In the genomic region with DNA sequence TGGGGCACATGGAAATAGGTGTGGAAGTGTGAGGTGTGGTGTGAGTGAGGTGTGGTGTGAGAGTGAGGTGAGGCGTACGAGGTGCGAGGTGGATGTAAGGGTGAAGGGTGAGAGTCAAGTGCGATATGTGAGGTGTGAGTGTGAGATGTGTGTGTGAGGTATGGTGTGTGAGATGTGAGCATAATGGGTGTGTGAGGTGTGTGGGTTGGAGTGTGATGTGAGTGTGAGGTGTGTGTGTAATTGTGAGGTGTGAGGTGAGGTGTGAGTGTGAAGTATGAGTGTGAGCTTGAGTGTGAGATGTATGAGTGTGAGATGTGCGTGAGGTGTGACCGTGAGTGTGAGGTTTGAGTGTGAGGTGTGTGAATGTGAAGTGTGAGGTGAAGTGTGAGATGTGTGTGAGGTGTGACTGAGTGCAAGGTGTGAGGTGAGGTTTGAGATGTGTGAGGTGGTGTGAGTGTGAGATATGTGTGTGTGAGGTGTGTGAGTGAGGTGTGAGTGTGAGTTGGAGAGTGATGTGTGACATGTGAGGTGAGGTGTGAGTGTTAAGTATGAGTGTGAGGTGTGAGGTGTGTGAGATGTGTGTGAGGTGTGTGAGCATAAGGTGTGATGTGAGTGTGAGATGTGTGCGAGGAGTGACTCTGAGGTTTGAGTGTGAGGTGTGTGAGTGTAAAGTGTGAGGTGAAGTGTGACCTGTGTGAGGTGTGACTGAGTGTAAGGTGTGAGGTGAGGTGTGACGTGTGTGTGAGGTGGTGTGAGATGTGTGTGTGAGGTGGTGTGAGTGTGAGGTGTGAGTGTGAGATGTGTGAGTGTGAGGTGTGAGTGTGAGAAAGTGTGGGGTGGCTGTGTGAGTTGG, we compare ENCODE assay signal across 28 cellular contexts.
DNase-seq lines count a peak whose midpoint lies in the region; ATAC-seq, FAIRE-seq and TF ChIP-seq lines count a peak whose summit lies in the region.
"Had no signal": no experiment of that assay in that cellular context is flagged by ENCODE, and none has a peak within 500 bp of the region (broad histone marks: within the 10 kb centered on the region; RNA-seq: fewer than 3 reads in every experiment).

No MANE protein-coding gene starts in this region.

- POLR2A ChIA-PET in K562 (lab: Yijun Ruan, JAX) = no interaction called here

- BruUV-seq in K562 (replicated peaks; lab: Mats Ljungman, UMichigan) = no TSS peak

- no peak for TF ChIP-seq EP300 in K562 (IDR thresholded peaks at IDR 0.05; ENCODE audit: low read length)

- DNase-seq in H9 (no peak), K562 (ENCODE audit: extremely low read depth in 1 of 4, low spot score in 3 of 4) (no peak), OCI-M2 (lab: John Stamatoyannopoulos, UW; ENCODE audit: unreplicated experiment) (no peak), LoVo (ENCODE audit: low spot score) (no peak), aorta (no peak)
- DNase-seq: activated CD4-positive, alpha-beta T cell treated with anti-CD3 and anti-CD28 coated beads, Interleukin-2, amount 50 U/mL, for 4 hours; activated CD4-positive, CD25-positive, alpha-beta regulatory T cell; anterior cingulate cortex; C1 segment of cervical spinal cord; Caco-2; DMS79; GDM1; NCI-H1092; NCI-H187; NCI-H524; occipital lobe; SHP77; small intestine; stimulated activated CD4-positive, alpha-beta T cell treated with anti-CD3 and anti-CD28 coated beads, Interleukin-2, amount 100 ng/mL, for 24 hours; T-helper 1 cell; trophoblast cell had no signal

- H3K4me1 Mint-ChIP-seq in H9 = peaks cover 7 to 12% of the 10 kb centered on the region in 2 experiments
- H3K4me1 Mint-ChIP-seq: activated naive CD4-positive, alpha-beta T cell treated with anti-CD3 and anti-CD28 coated beads, Interleukin-2, amount 50 U/mL, for 24 hours; IgD-negative memory B cell had no signal

- no peak overlapping the region for H4K91ac ChIP-seq in H9 (ENCODE audit: insufficient read length, low read depth, low read length)

- no peak for FAIRE-seq in K562 (lab: Jason Lieb, UNC)
- FAIRE-seq: small intestine had no signal

- H3K9ac ChIP-seq in H9 (ENCODE audit: extremely low read depth, insufficient read length, low read length) (no peak overlapping the region), K562 (ENCODE audit: insufficient read depth in 1 of 2, low read depth in 2 of 2, low read length in 2 of 2) (no peak overlapping the region)

- no peak overlapping the region for H3K4me3 Mint-ChIP-seq in H9
- H3K4me3 Mint-ChIP-seq: activated naive CD4-positive, alpha-beta T cell treated with anti-CD3 and anti-CD28 coated beads, Interleukin-2, amount 50 U/mL, for 24 hours; IgD-negative memory B cell; naive thymus-derived CD8-positive, alpha-beta T cell had no signal

- no peak overlapping the region for H2BK15ac ChIP-seq in H9 (ENCODE audit: low read depth, low read length)

- H2AFZ ChIP-seq in ACC112 (ENCODE audit: low read length, unreplicated experiment) (peak overlapping the region; percentile 66), H9 (ENCODE audit: low read length) (no peak overlapping the region), K562 (ENCODE audit: low read depth, low read length) (no peak overlapping the region)

- H3K79me2 ChIP-seq in ACC112 (ENCODE audit: control insufficient read depth, insufficient read depth, low read length, unreplicated experiment) = peaks cover 12% of the 10 kb centered on the region
- no peaks in the 10 kb centered on the region for H3K79me2 ChIP-seq in H9 (ENCODE audit: insufficient read depth, low read length)
- no peaks in the 10 kb centered on the region for H3K79me2 ChIP-seq in K562 (ENCODE audit: control insufficient read depth, insufficient read depth, low read length)

- H3K27me3 Mint-ChIP-seq in H9 (ENCODE audit: low read depth) = peaks cover 8% of the 10 kb centered on the region

- no peak overlapping the region for H3K4me2 ChIP-seq in H9 (ENCODE audit: insufficient read depth, insufficient read length, low read length)
- no peak overlapping the region for H3K4me2 ChIP-seq in K562 (ENCODE audit: insufficient read depth, low read length)

- no peak for TF ChIP-seq RAD21 in K562 (CRISPR knock-in tag; conservative IDR thresholded peaks at IDR 0.05 in 1 of 2, IDR thresholded peaks at IDR 0.05 in 1 of 2)

- no peaks in the 10 kb centered on the region for H3K36me3 Mint-ChIP-seq in H9 (ENCODE audit: insufficient read depth in 1 of 3, low read depth in 3 of 3)
- H3K36me3 Mint-ChIP-seq: activated naive CD4-positive, alpha-beta T cell treated with anti-CD3 and anti-CD28 coated beads, Interleukin-2, amount 50 U/mL, for 24 hours; IgD-negative memory B cell had no signal

- no peak overlapping the region for H4K8ac ChIP-seq in H9 (replicated peaks; ENCODE audit: insufficient read length, low read depth, low read length)

- H3K79me1 ChIP-seq in H9 (ENCODE audit: insufficient read depth, low read depth, low read length, poor library complexity, severe bottlenecking) = no peaks in the 10 kb centered on the region

- H3K9me3 Mint-ChIP-seq in H9 = no peaks in the 10 kb centered on the region
- H3K9me3 Mint-ChIP-seq: activated naive CD4-positive, alpha-beta T cell treated with anti-CD3 and anti-CD28 coated beads, Interleukin-2, amount 50 U/mL, for 24 hours had no signal

- peaks cover 39% of the 10 kb centered on the region for H3K4me1 ChIP-seq in ACC112 (ENCODE audit: control insufficient read depth, insufficient read depth, low read length, unreplicated experiment)
- H3K4me1 ChIP-seq in H9 (ENCODE audit: insufficient read depth, low read length) = peaks cover 5% of the 10 kb centered on the region; the same call in 1 of the 2 replicates
- H3K4me1 ChIP-seq in K562 (replicated peaks in 1 of 2; ENCODE audit: control insufficient read depth in 2 of 2, insufficient read depth in 2 of 2, low read length in 2 of 2) = peaks cover 19 to 26% of the 10 kb centered on the region in 2 experiments
- peaks cover 33% of the 10 kb centered on the region for H3K4me1 ChIP-seq in mesodermal cell (ENCODE audit: control insufficient read depth, insufficient read depth, low read length, poor library complexity, severe bottlenecking)
- H3K4me1 ChIP-seq in aorta (ENCODE audit: control insufficient read depth in 1 of 2, insufficient read depth in 2 of 2, low read length in 2 of 2) = no peaks in the 10 kb centered on the region
- H3K4me1 ChIP-seq: Caco-2 had no signal

- in situ Hi-C loops in K562 (cut with MboI) = no loop called here

- H3K4me3 ChIP-seq in ACC112 (ENCODE audit: low read depth, low read length) = peak overlapping the region; percentile 66
- H3K4me3 ChIP-seq in K562 = no peak overlapping the region
- no peak overlapping the region for H3K4me3 ChIP-seq in mesodermal cell (ENCODE audit: extremely low read depth, insufficient read depth, low read length, poor library complexity, severe bottlenecking)
- H3K4me3 ChIP-seq in aorta (ENCODE audit: low read length in 2 of 2) = no peak overlapping the region

- no peak overlapping the region for H2BK120ac ChIP-seq in H9 (ENCODE audit: low read depth, low read length, poor library complexity, severe bottlenecking)

- H3K14ac ChIP-seq in H9 (ENCODE audit: insufficient read depth, low read length) = no peak overlapping the region

- TF ChIP-seq POLR2A in K562 (conservative IDR thresholded peaks at IDR 0.05) = no peak

- H3K27ac ChIP-seq in ACC112 (ENCODE audit: low read depth, low read length) = peak overlapping the region; percentile 93
- no peak overlapping the region for H3K27ac ChIP-seq in H9 (ENCODE audit: insufficient read length, low read depth, low read length)
- H3K27ac ChIP-seq in K562 (ENCODE audit: extremely low read depth, low read depth, low read length) = no peak overlapping the region
- peak overlapping the region; percentile 80 for H3K27ac ChIP-seq in mesodermal cell (ENCODE audit: low read depth, low read length, severe bottlenecking)
- H3K27ac ChIP-seq in aorta (ENCODE audit: low read depth in 1 of 2, low read length in 2 of 2) = no peak overlapping the region

- no peak overlapping the region for H3K18ac ChIP-seq in H9 (ENCODE audit: insufficient read length, low read depth, low read length)

- H4K5ac ChIP-seq in H9 (ENCODE audit: insufficient read length, low read depth, low read length) = no peak overlapping the region

- H2BK20ac ChIP-seq in H9 (ENCODE audit: low read depth, low read length, poor library complexity, severe bottlenecking) = no peak overlapping the region

- H2BK5ac ChIP-seq in H9 (ENCODE audit: insufficient read length, low read length) = no peak overlapping the region

- ATAC-seq in K562 = no peak
- ATAC-seq in GM21576 (IDR thresholded peaks at IDR 0.05; ENCODE audit: unreplicated experiment) = no peak
- no peak for ATAC-seq in aorta (ENCODE audit: low FRiP score)
- ATAC-seq: naive thymus-derived CD8-positive, alpha-beta T cell; PC-3 had no signal

- H3K27me3 ChIP-seq in ACC112 (ENCODE audit: insufficient read depth, low read length) (no peaks in the 10 kb centered on the region), H9 (ENCODE audit: insufficient read depth, low read length) (no peaks in the 10 kb centered on the region), K562 (ENCODE audit: control insufficient read depth in 2 of 2, insufficient read depth in 2 of 2, low read length in 2 of 2) (peaks cover 15 to 71% of the 10 kb centered on the region in 2 experiments; a peak in 4 of 5 replicates), aorta (ENCODE audit: control insufficient read depth in 1 of 2, insufficient read depth in 2 of 2, low read length in 1 of 2) (no peaks in the 10 kb centered on the region)

- TF ChIP-seq CTCF in H9 (conservative IDR thresholded peaks at IDR 0.05) (no peak), K562 (IDR thresholded peaks at IDR 0.05 in 2 of 3, conservative IDR thresholded peaks at IDR 0.05 in 1 of 3; ENCODE audit: insufficient read depth in 2 of 3, low read depth in 1 of 3, low read length in 3 of 3) (no peak)

- no peak overlapping the region for H3K27ac Mint-ChIP-seq in H9
- H3K27ac Mint-ChIP-seq: activated naive CD4-positive, alpha-beta T cell treated with anti-CD3 and anti-CD28 coated beads, Interleukin-2, amount 50 U/mL, for 24 hours; IgD-negative memory B cell; naive thymus-derived CD8-positive, alpha-beta T cell had no signal

- no peak overlapping the region for H3T11ph ChIP-seq in H9 (ENCODE audit: low read length)

- intact Hi-C loops in K562 (cut with micrococcal nuclease) = no loop called here
- intact Hi-C loops in aorta (cut with DNase I) = loop anchor here (5.0 to 10.0 kb wide), 3 partner anchors 125 to 452 kb away; a partner anchor contains a TSS

- H3K9me1 ChIP-seq in K562 (ENCODE audit: control insufficient read depth, insufficient read depth, low read length) = no peaks in the 10 kb centered on the region

- H3K56ac ChIP-seq in H9 (ENCODE audit: insufficient read length, low read depth, low read length) = peak overlapping the region; percentile 5

- H3K23ac ChIP-seq in H9 (ENCODE audit: insufficient read length, low read depth, low read length) = no peak overlapping the region

- H4K20me1 ChIP-seq in H9 (ENCODE audit: control insufficient read depth, insufficient read depth, insufficient read length) (peaks cover 4% of the 10 kb centered on the region), K562 (replicated peaks; ENCODE audit: control insufficient read depth, insufficient read depth, low read length) (peaks cover 13% of the 10 kb centered on the region; the same call in 1 of the 2 replicates)

- H3K9me3 ChIP-seq in H9 (ENCODE audit: control insufficient read depth, low read depth, low read length) (no peaks in the 10 kb centered on the region), K562 (replicated peaks; ENCODE audit: control insufficient read depth, insufficient read depth, low read depth, low read length) (no peaks in the 10 kb centered on the region; the same call in 1 of the 2 replicates), mesodermal cell (ENCODE audit: control insufficient read depth, low read length) (peaks cover 6% of the 10 kb centered on the region), aorta (ENCODE audit: control insufficient read depth, low read length) (no peaks in the 10 kb centered on the region)
- H3K9me3 ChIP-seq: Caco-2 had no signal

- H3K36me3 ChIP-seq in ACC112 (ENCODE audit: insufficient read depth, low read length) (no peaks in the 10 kb centered on the region; the same call in 1 of the 2 replicates), K562 (ENCODE audit: control insufficient read depth, insufficient read depth, low read length) (no peaks in the 10 kb centered on the region), mesodermal cell (ENCODE audit: control insufficient read depth, insufficient read depth, low read length) (no peaks in the 10 kb centered on the region), aorta (ENCODE audit: control insufficient read depth in 1 of 2, insufficient read depth in 2 of 2, low read length in 1 of 2) (no peaks in the 10 kb centered on the region)

- no peak overlapping the region for H3K4ac ChIP-seq in H9 (ENCODE audit: low read depth, low read length)

- WGBS in H9 (ENCODE audit: extremely low coverage, insufficient read length, low lambda C conversion rate) = 100% methylated on average over 8 of the region's 8 CpGs
- WGBS in K562 (ENCODE audit: insufficient coverage, low coverage, missing lambda C conversion rate) = 22% methylated on average over 7 of the region's 8 CpGs
- 86 to 89% methylated on average over 8 of the region's 8 CpGs for whole genome bisulfite sequencing in mesodermal cell (ENCODE audit: insufficient coverage in 2 of 2), 2 experiments
- 92 to 94% methylated on average over 8 of the region's 8 CpGs for WGBS in aorta, 2 donors

- CTCF ChIA-PET in K562 (lab: Yijun Ruan, JAX; ENCODE audit: low intra/inter-chr PET ratio) = no interaction called here

- no peak overlapping the region for H2BK12ac ChIP-seq in H9 (ENCODE audit: insufficient read length, low read depth, low read length)

- H3K23me2 ChIP-seq in H9 (ENCODE audit: insufficient read length, low read depth, low read length, poor library complexity, severe bottlenecking) = no peaks in the 10 kb centered on the region

- H2AK5ac ChIP-seq in H9 (ENCODE audit: insufficient read length, low read length) = no peak overlapping the region

Comparison
In these comparisons a context has a peak if more than half of its experiments do, and no peak if none do; other contexts are left out.
1. H3K27ac ChIP-seq: peak in ACC112 (single experiment) and mesodermal cell (single experiment); none in H9 (single experiment), K562 (single experiment) and aorta (0 of 2).